Comparison of ENCODE assay signal across 10 cellular contexts in genomic region chr17:4599505-4600281, GRCh38. TPM values are rescaled to one million over a fixed set of nuclear protein-coding genes. Genes with fewer than 3 reads are reported as not detected.
DNase-seq lines count a peak whose midpoint lies in the region; ATAC-seq and TF ChIP-seq lines count a peak whose summit lies in the region.
"Had no signal": no experiment of that assay in that cellular context is flagged by ENCODE, and none has a peak within 500 bp of the region (broad histone marks: within the 10 kb centered on the region; RNA-seq: fewer than 3 reads in every experiment).

No MANE protein-coding gene starts in this region.

- no peaks in the 10 kb centered on the region for H3K27me3 ChIP-seq in adrenal gland
- no peaks in the 10 kb centered on the region for H3K27me3 ChIP-seq in right cardiac atrium (ENCODE audit: control insufficient read depth, insufficient read depth)

- H3K36me3 ChIP-seq in adrenal gland (replicated peaks in 1 of 2), result no peaks in the 10 kb centered on the region
- H3K36me3 ChIP-seq: neutrophil had no signal

- in situ Hi-C loops in ACHN (cut with HindIII; ENCODE audit: low pct_ligation_motif_present, low pct_unique_long_range_greater_than_20kb, low sequenced_read_pairs), result no loop called here

- no peak for TF ChIP-seq POLR2A in adrenal gland (IDR thresholded peaks at IDR 0.05)

- 28 to 40% (median 34%) methylated on average over 5 to 25 of the region's 25 CpGs for WGBS in adrenal gland, 4 donors
- WGBS in right cardiac atrium, result 39% methylated on average over 25 of the region's 25 CpGs

- H3K4me3 ChIP-seq in adrenal gland (no peak overlapping the region), right cardiac atrium (ENCODE audit: low read length) (no peak overlapping the region)

- peak overlapping the region in 2 of 5 donors; percentile 38 to 54 for H3K27ac ChIP-seq in adrenal gland
- H3K27ac ChIP-seq in right cardiac atrium (ENCODE audit: low read length), result peak overlapping the region; percentile 73
- H3K27ac ChIP-seq: neutrophil had no signal

- peak; percentile 76 for DNase-seq in NCI-H1694 (lab: John Stamatoyannopoulos, UW)
- DNase-seq in adrenal gland, result peak in 6 of 7 donors; percentile 28 to 59 (median 38)
- peak; percentile 75 to 91 (median 90) for DNase-seq in right cardiac atrium
- DNase-seq in retina, result peak; percentile 64
- no peak for DNase-seq in head of caudate nucleus
- no peak for DNase-seq in ACHN
- DNase-seq in activated CD8-positive, alpha-beta memory T cell treated with anti-CD3 and anti-CD28 coated beads for 24 hours, result no peak
- no peak for DNase-seq in AG20443 (ENCODE audit: low spot score)
- DNase-seq: activated CD8-positive, alpha-beta T cell treated with anti-CD3 and anti-CD28 coated beads for 36 hours had no signal

- H3K9me3 ChIP-seq in adrenal gland (replicated peaks in 1 of 3) (no peaks in the 10 kb centered on the region), right cardiac atrium (ENCODE audit: control insufficient read depth, low read length) (no peaks in the 10 kb centered on the region)
- H3K9me3 ChIP-seq: neutrophil had no signal

- H3K4me1 ChIP-seq in adrenal gland (replicated peaks in 1 of 2) (peaks cover 7 to 16% of the 10 kb centered on the region in 2 donors), right cardiac atrium (ENCODE audit: control insufficient read depth, insufficient read depth, low read length) (peaks cover 9% of the 10 kb centered on the region)

- ATAC-seq in right cardiac atrium, result peak; percentile 53 to 59
- ATAC-seq: activated CD8-positive, alpha-beta T cell treated with anti-CD3 and anti-CD28 coated beads for 36 hours had no signal

- no peak for TF ChIP-seq CTCF in adrenal gland (IDR thresholded peaks at IDR 0.05)

- intact Hi-C loops in adrenal gland (cut with DNase I) (no loop called here), right cardiac atrium (cut with DNase I) (no loop called here), head of caudate nucleus (cut with DNase I) (no loop called here)

RNA-seq across cellular contexts. Expression of gene SMTNL2, which starts 15.4 kb away (rescaled TPM):
- total RNA-seq in adrenal gland (under 1 TPM in 4 of 8 donors, not detected in 4; 0.11 to 0.67 (median 0.16) TPM), right cardiac atrium (10 to 100 TPM; 10.7 to 20.8 (median 14.2) TPM)
- polyA plus RNA-seq in adrenal gland (under 1 TPM in 2 of 3 donors, not detected in 1; 0.16 to 0.24 TPM), right cardiac atrium (5.8 TPM)
- total RNA-seq: activated CD8-positive, alpha-beta T cell treated with anti-CD3 and anti-CD28 coated beads for 36 hours had no signal

RNA-seq across cellular contexts. Expression of gene GGT6, which starts 39.3 kb away (rescaled TPM):
- total RNA-seq in adrenal gland (1 to 10 TPM in 6 of 8 donors, under 1 TPM in 2; 0.61 to 4.2 (median 1.7) TPM), right cardiac atrium (not detected)
- polyA plus RNA-seq in adrenal gland (under 1 TPM; 0.32 to 0.40 (median 0.34) TPM), right cardiac atrium (not detected)
- total RNA-seq: activated CD8-positive, alpha-beta T cell treated with anti-CD3 and anti-CD28 coated beads for 36 hours had no signal

RNA-seq across cellular contexts. Expression of gene ALOX15, which starts 41.8 kb away (rescaled TPM):
- total RNA-seq in adrenal gland (under 1 TPM in 1 of 8 donors, not detected in 7; 0.56 TPM), right cardiac atrium (1 to 10 TPM in 2 of 4 donors, under 1 TPM in 1, not detected in 1; 0.91 to 2.0 (median 1.0) TPM)
- polyA plus RNA-seq in adrenal gland (under 1 TPM in 1 of 3 donors, not detected in 2; 0.08 TPM), right cardiac atrium (0.05 TPM)
- total RNA-seq: activated CD8-positive, alpha-beta T cell treated with anti-CD3 and anti-CD28 coated beads for 36 hours had no signal

RNA-seq across cellular contexts. Expression of gene MYBBP1A, which starts 44.5 kb away (rescaled TPM):
- 10 to 100 TPM; 27.8 to 65.5 (median 42.4) TPM for total RNA-seq in adrenal gland
- 10 to 100 TPM; 19.0 to 62.3 (median 46.8) TPM for polyA plus RNA-seq in adrenal gland
- total RNA-seq in right cardiac atrium, result 10 to 100 TPM; 18.4 to 28.5 (median 23.1) TPM
- polyA plus RNA-seq in right cardiac atrium, result 15.9 TPM

Comparison
In these comparisons a context has a peak if more than half of its experiments do, and no peak if none do; other contexts are left out.
1. DNase-seq: peak in NCI-H1694 (single experiment), adrenal gland (6 of 7), right cardiac atrium (3 of 3) and retina (single experiment); none in head of caudate nucleus (0 of 42), ACHN (single experiment), activated CD8-positive, alpha-beta memory T cell treated with anti-CD3 and anti-CD28 coated beads for 24 hours (single experiment) and AG20443 (single experiment).
2. RNA of gene SMTNL2, which starts 15.4 kb away (total RNA-seq): 10.7 to 20.8 TPM in right cardiac atrium; 0.11 to 0.67 TPM in adrenal gland; every median in the first group is over 4 times any median in the second.